ENCODE assay signal across 8 cellular contexts in genomic region chr22:36027579-36027959, GRCh38. TPM values are rescaled to one million over a fixed set of nuclear protein-coding genes. Genes with fewer than 3 reads are reported as not detected.
DNase-seq lines count a peak whose midpoint lies in the region; ATAC-seq, FAIRE-seq and TF ChIP-seq lines count a peak whose summit lies in the region.

No MANE protein-coding gene starts in this region.

- no peak overlapping the region for H3K27ac ChIP-seq in GM12878 (ENCODE audit: control insufficient read depth, insufficient read depth)
- H3K27ac ChIP-seq in layer of hippocampus (ENCODE audit: low read depth, low read length): peak overlapping the region; percentile 81
- peak overlapping the region; percentile 94 for H3K27ac ChIP-seq in suprapubic skin

- TF ChIP-seq POLR2A in GM12878 (IDR thresholded peaks at IDR 0.05; ENCODE audit: low read depth, low read length) (no peak), suprapubic skin (IDR thresholded peaks at IDR 0.05) (no peak)

- intact Hi-C loops in GM12878 (cut with micrococcal nuclease; ENCODE audit: unreplicated experiment): no loop called here

- POLR2A ChIA-PET in GM12878 (lab: Charles Lee): no interaction called here

- peak; percentile 19 for DNase-seq in Caki2 (ENCODE audit: low read depth)
- no peak for DNase-seq in LNCaP clone FGC (ENCODE audit: low read depth)
- no peak for DNase-seq in GM12878 (ENCODE audit: low read depth, low spot score)
- peak in 1 of 2 donors; percentile 69 for DNase-seq in suprapubic skin (ENCODE audit: low spot score in 2 of 2)
- no peak for DNase-seq in NCI-H1048 (lab: John Stamatoyannopoulos, UW)
- DNase-seq in DMS153 (lab: John Stamatoyannopoulos, UW): no peak

- no peak overlapping the region for H3K9ac ChIP-seq in GM12878 (ENCODE audit: control insufficient read depth, insufficient read depth, low read length)

- in situ Hi-C loops in Caki2 (cut with HindIII; ENCODE audit: low pct_unique_long_range_greater_than_20kb, low sequenced_read_pairs) (no loop called here), GM12878 (cut with MboI) (no loop called here)

- H3K36me3 ChIP-seq in GM12878 (ENCODE audit: control insufficient read depth in 2 of 2, insufficient read depth in 2 of 2, low read length in 1 of 2) (no peaks in the 10 kb centered on the region), suprapubic skin (no peaks in the 10 kb centered on the region)

- TF ChIP-seq CTCF in LNCaP clone FGC (IDR thresholded peaks at IDR 0.05; ENCODE audit: control insufficient read depth, extremely low read depth, insufficient read depth) (no peak), GM12878 (IDR thresholded peaks at IDR 0.05 in 2 of 3, conservative IDR thresholded peaks at IDR 0.05 in 1 of 3; ENCODE audit: control insufficient read depth in 2 of 3, extremely low read depth in 1 of 3, insufficient read depth in 1 of 3, low read depth in 3 of 3, low read length in 3 of 3) (no peak), suprapubic skin (IDR thresholded peaks at IDR 0.05) (no peak)

- no peak overlapping the region for H2AFZ ChIP-seq in GM12878 (ENCODE audit: control insufficient read depth, low read depth, low read length)

- SMC1A ChIA-PET in GM12878 (lab: Charles Lee; ENCODE audit: uncharacterized antibody, unreplicated experiment): no interaction called here

- ATAC-seq in GM12878: peak; percentile 48
- ATAC-seq in GM19324 (IDR thresholded peaks at IDR 0.05; ENCODE audit: low FRiP score, unreplicated experiment): no peak

- no peak for FAIRE-seq in GM12878 (lab: Jason Lieb, UNC)

- no peak overlapping the region for H3K4me2 ChIP-seq in GM12878 (ENCODE audit: control insufficient read depth, insufficient read depth)

- H3K4me3 ChIP-seq in LNCaP clone FGC (ENCODE audit: low read depth, low read length) (peak overlapping the region; percentile 80), GM12878 (no peak overlapping the region; the same call in 1 of the 2 replicates), suprapubic skin (peak overlapping the region; percentile 84)

- H3K9me3 ChIP-seq in GM12878 (replicated peaks; ENCODE audit: control insufficient read depth, insufficient read depth, low read length) (no peaks in the 10 kb centered on the region), suprapubic skin (no peaks in the 10 kb centered on the region)

- CTCF ChIA-PET in GM12878 (lab: Yijun Ruan, JAX): interaction anchor here (1.2 kb wide), 1 partner anchor 39 kb away, joined by 3 read pairs; no protein-coding TSS in a partner anchor

- H3K79me2 ChIP-seq in GM12878 (ENCODE audit: control insufficient read depth, insufficient read depth, low read length): no peaks in the 10 kb centered on the region

- no peak for TF ChIP-seq RAD21 in GM12878 (IDR thresholded peaks at IDR 0.05; ENCODE audit: insufficient read depth, low read depth, low read length)

- no peaks in the 10 kb centered on the region for H4K20me1 ChIP-seq in GM12878 (ENCODE audit: control insufficient read depth, insufficient read depth)

- RAD21 ChIA-PET in GM12878 (lab: Charles Lee; ENCODE audit: unreplicated experiment): no interaction called here

- no peaks in the 10 kb centered on the region for H3K4me1 ChIP-seq in GM12878 (ENCODE audit: control insufficient read depth, insufficient read depth, low read length)
- H3K4me1 ChIP-seq in suprapubic skin: peaks cover 27% of the 10 kb centered on the region

- BruUV-seq in GM12878 (replicated peaks; lab: Mats Ljungman, UMichigan): no TSS peak

- 3% methylated on average over 7 of the region's 7 CpGs for WGBS in GM12878 (ENCODE audit: insufficient coverage, insufficient replicate concordance, low lambda C conversion rate, missing lambda C conversion rate)
- 1% methylated on average over 7 of the region's 7 CpGs for WGBS in suprapubic skin

- TF ChIP-seq EP300 in GM12878 (IDR thresholded peaks at IDR 0.05; ENCODE audit: borderline replicate concordance in 1 of 2, control insufficient read depth in 1 of 2, low read depth in 2 of 2, low read length in 2 of 2) (no peak), suprapubic skin (IDR thresholded peaks at IDR 0.05) (no peak)

- H3K27me3 ChIP-seq in GM12878 (replicated peaks in 1 of 2; ENCODE audit: control insufficient read depth in 2 of 2, insufficient read depth in 2 of 2, low read length in 1 of 2) (peaks cover 0 to 5% of the 10 kb centered on the region in 2 experiments; a peak in 1 of 4 replicates), layer of hippocampus (ENCODE audit: control insufficient read depth, insufficient read depth, low read length) (no peaks in the 10 kb centered on the region), suprapubic skin (no peaks in the 10 kb centered on the region)

TF ChIP-seq in GM12878, 131 proteins besides CTCF, POLR2A, EP300 and RAD21:
- peak; percentile 19 for TF ChIP-seq MEF2B (IDR thresholded peaks at IDR 0.05; ENCODE audit: partially characterized antibody, poor library complexity, severe bottlenecking)
- TF ChIP-seq SMAD1 (IDR thresholded peaks at IDR 0.05; ENCODE audit: low read depth, partially characterized antibody): no peak
- no peak for TF ChIP-seq BCLAF1 (IDR thresholded peaks at IDR 0.05)

RNA-seq across cellular contexts. Expression of gene RBFOX2, which starts 1.1 kb away (rescaled TPM):
- total RNA-seq in Caki2 (2014; rRNA removed; shearing (Covaris generic); ENCODE audit: low replicate concordance): 40.4 and 61.5 TPM in 2 replicates
- total RNA-seq in GM12878 (2013; cell fraction: nucleolus; rRNA removed): 0.94 and 1.0 TPM in 2 replicates
- total RNA-seq in GM12878 (2014; rRNA removed): not detected in 2 replicates
- total RNA-seq in GM12878 (2014; rRNA removed; fragmentation: Illumina TruSeq; extraction: Trizol): not detected in 2 replicates
- total RNA-seq in GM12878 (2021): 0.11 and 0.46 TPM in 2 replicates
- polyA plus RNA-seq in GM12878 (2011; ENCODE audit: low read depth): not detected
- polyA plus RNA-seq in GM12878 (2011; rRNA removed): 2.4 and 2.7 TPM in 2 replicates
- polyA plus RNA-seq in GM12878 (2011; cell fraction: cytosol; rRNA removed): 2.1 and 2.2 TPM in 2 replicates
- polyA plus RNA-seq in GM12878 (2011; cell fraction: nucleus; rRNA removed): 3.8 and 4.5 TPM in 2 replicates
- polyA plus RNA-seq in GM12878 (2012): 0.19 and 0.24 TPM in 2 replicates
- polyA plus RNA-seq in GM12878 (2014; fragmentation: Illumina TruSeq; extraction: Trizol): 0.02 and 0.07 TPM in 2 replicates
- not detected for polyA plus RNA-seq in GM12878 (2014; fragmentation: Nextera tagmentation; extraction: Ambion mirVana)
- polyA plus RNA-seq in GM12878 (2014; rRNA removed): 0.01 TPM in 1 of 2 replicates, not detected in the other
- polyA plus RNA-seq in GM12878 (2016; fragmentation: Nextera tagmentation; extraction: Ambion mirVana): under 1 TPM; 0.13 to 0.20 TPM
- polyA minus RNA-seq in GM12878 (2011; rRNA and poly(A)+ RNA removed): 2.9 and 3.8 TPM in 2 replicates
- polyA minus RNA-seq in GM12878 (2011; cell fraction: cytosol; rRNA and poly(A)+ RNA removed): 0.80 and 1.8 TPM in 2 replicates
- 3.1 and 3.3 TPM in 2 replicates for polyA minus RNA-seq in GM12878 (2011; cell fraction: nucleus; rRNA and poly(A)+ RNA removed)
- 10 to 100 TPM; 46.6 to 82.7 (median 62.1) TPM for total RNA-seq in suprapubic skin

Comparison
In these comparisons a context has a peak if more than half of its experiments do, and no peak if none do; other contexts are left out.
1. RNA of gene RBFOX2, which starts 1.1 kb away (total RNA-seq): 46.6 to 82.7 TPM in suprapubic skin and 40.4 to 61.5 TPM in Caki2; 0.11 to 1.0 TPM in GM12878; every median in the first group is over 10 times any median in the second.